In the genomic region with DNA sequence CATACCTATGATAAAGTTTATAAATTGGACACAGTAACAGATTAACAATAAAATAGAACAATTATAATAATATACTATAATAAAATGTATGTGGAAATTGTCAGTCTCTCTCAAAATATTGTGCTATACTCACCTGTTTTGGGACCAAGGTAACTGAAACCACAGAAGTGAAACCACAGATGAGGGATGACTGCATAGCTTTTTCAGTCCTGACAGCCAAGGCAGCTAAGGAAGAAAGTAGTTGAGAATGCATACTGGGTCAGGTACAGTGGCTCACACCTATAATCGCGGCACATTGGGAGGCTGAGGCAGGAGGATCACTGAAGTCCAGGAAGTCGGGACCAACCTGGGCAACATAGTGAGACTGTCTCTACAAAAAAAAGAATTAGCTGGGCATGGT, we compare ENCODE assay signal across 16 cellular contexts. TPM values are rescaled to one million over a fixed set of nuclear protein-coding genes. Genes with fewer than 3 reads are reported as not detected.
A peak's percentile ranks its signal among the peaks of the same experiment; 100 is the strongest.
DNase-seq lines count a peak whose midpoint lies in the region; ATAC-seq, FAIRE-seq and TF ChIP-seq lines count a peak whose summit lies in the region.
"Had no signal": no experiment of that assay in that cellular context is flagged by ENCODE, and none has a peak within 500 bp of the region (broad histone marks: within the 10 kb centered on the region; RNA-seq: fewer than 3 reads in every experiment).

No MANE protein-coding gene starts in this region.

- POLR2A ChIA-PET in GM12878 (lab: Charles Lee): interaction anchor here (0.6 kb wide), 1 partner anchor 86 kb away, joined by 3 read pairs; no protein-coding TSS in a partner anchor

- SMC1A ChIA-PET in GM12878 (lab: Charles Lee; ENCODE audit: uncharacterized antibody, unreplicated experiment): interaction anchor here (1.2 to 1.8 kb wide), 2 partner anchors 34 to 53 kb away, joined by 3 to 5 read pairs; no protein-coding TSS in a partner anchor

- no peaks in the 10 kb centered on the region for H3K9me3 ChIP-seq in GM12878 (replicated peaks; ENCODE audit: control insufficient read depth, insufficient read depth, low read length)
- no peaks in the 10 kb centered on the region for H3K9me3 ChIP-seq in Karpas-422 (ENCODE audit: low read length)
- no peaks in the 10 kb centered on the region for H3K9me3 ChIP-seq in heart right ventricle
- H3K9me3 ChIP-seq: SJSA1 had no signal

- 96% methylated on average over 3 of the region's 3 CpGs for WGBS in GM12878 (ENCODE audit: insufficient coverage, insufficient replicate concordance, low lambda C conversion rate, missing lambda C conversion rate)
- 95 to 97% methylated on average over 3 of the region's 3 CpGs for WGBS in heart right ventricle, 2 donors

- in situ Hi-C loops in GM12878 (cut with MboI): no loop called here

- H3K4me1 ChIP-seq in GM12878 (ENCODE audit: control insufficient read depth, insufficient read depth, low read length) (peaks cover 9% of the 10 kb centered on the region), Karpas-422 (ENCODE audit: low read length) (no peaks in the 10 kb centered on the region), heart right ventricle (no peaks in the 10 kb centered on the region)
- H3K4me1 ChIP-seq: SJSA1 had no signal

- peak; percentile 87 to 88 for ATAC-seq in activated CD4-positive, CD25-positive, alpha-beta regulatory T cell treated with anti-CD3 and anti-CD28 coated beads, Interleukin-2, amount 50 U/mL, for 24 hours
- ATAC-seq in GM21528 (IDR thresholded peaks at IDR 0.05; ENCODE audit: low FRiP score, unreplicated experiment) (peak; percentile 72), HG03159 (IDR thresholded peaks at IDR 0.05; ENCODE audit: unreplicated experiment) (peak; percentile 81), GM12878 (peak; percentile 80), heart right ventricle (no peak)
- ATAC-seq: K562 had no signal

- FAIRE-seq in GM12878 (lab: Jason Lieb, UNC): peak; percentile 78
- FAIRE-seq: bronchial epithelial cell, G401.6, K562 had no signal

- no peaks in the 10 kb centered on the region for H3K9me2 ChIP-seq in Karpas-422 (replicated peaks; ENCODE audit: insufficient read depth, low read length)

- RAD21 ChIA-PET in GM12878 (lab: Charles Lee; ENCODE audit: unreplicated experiment): no interaction called here

- H3K4me2 ChIP-seq in GM12878 (ENCODE audit: control insufficient read depth, insufficient read depth) (no peak overlapping the region), Karpas-422 (ENCODE audit: low read depth, low read length, poor library complexity, severe bottlenecking) (no peak overlapping the region)

- TF ChIP-seq EP300 in GM12878 (IDR thresholded peaks at IDR 0.05; ENCODE audit: borderline replicate concordance in 1 of 2, control insufficient read depth in 1 of 2, low read depth in 2 of 2, low read length in 2 of 2): no peak

- CTCF ChIA-PET in GM12878 (lab: Yijun Ruan, JAX): interaction anchor here (0.6 kb wide), 1 partner anchor 170 kb away, joined by 3 read pairs; no protein-coding TSS in a partner anchor

- H3K27ac ChIP-seq in GM12878 (ENCODE audit: control insufficient read depth, insufficient read depth) (no peak overlapping the region), Karpas-422 (ENCODE audit: low read length) (no peak overlapping the region), heart right ventricle (no peak overlapping the region)
- H3K27ac ChIP-seq: GM23248, SJSA1 had no signal

- TF ChIP-seq CTCF in GM12878 (IDR thresholded peaks at IDR 0.05 in 2 of 3, conservative IDR thresholded peaks at IDR 0.05 in 1 of 3; ENCODE audit: control insufficient read depth in 2 of 3, extremely low read depth in 1 of 3, insufficient read depth in 1 of 3, low read depth in 3 of 3, low read length in 3 of 3) (no peak), heart right ventricle (IDR thresholded peaks at IDR 0.05) (no peak)

- intact Hi-C loops in GM12878 (cut with micrococcal nuclease; ENCODE audit: unreplicated experiment): no loop called here
- intact Hi-C loops in heart right ventricle (cut with DNase I): no loop called here

- BruUV-seq in GM12878 (replicated peaks; lab: Mats Ljungman, UMichigan): no TSS peak

- no peaks in the 10 kb centered on the region for H4K20me1 ChIP-seq in GM12878 (ENCODE audit: control insufficient read depth, insufficient read depth)
- H4K20me1 ChIP-seq in Karpas-422 (ENCODE audit: insufficient read depth, low read depth, low read length): no peaks in the 10 kb centered on the region

- H3K79me2 ChIP-seq in GM12878 (ENCODE audit: control insufficient read depth, insufficient read depth, low read length): peaks cover 2% of the 10 kb centered on the region
- H3K79me2 ChIP-seq in Karpas-422 (ENCODE audit: low read length): peaks cover 12% of the 10 kb centered on the region

- H3K9ac ChIP-seq in GM12878 (ENCODE audit: control insufficient read depth, insufficient read depth, low read length) (no peak overlapping the region), Karpas-422 (ENCODE audit: low read length) (no peak overlapping the region)
- H3K9ac ChIP-seq: GM23248 had no signal

- H3K4me3 ChIP-seq in GM12878: no peak overlapping the region
- no peak overlapping the region for H3K4me3 ChIP-seq in Karpas-422 (ENCODE audit: low read length)
- no peak overlapping the region for H3K4me3 ChIP-seq in heart right ventricle
- H3K4me3 ChIP-seq: GM23248, K562, SJSA1 had no signal

- H2AFZ ChIP-seq in GM12878 (ENCODE audit: control insufficient read depth, low read depth, low read length): no peak overlapping the region
- no peak overlapping the region for H2AFZ ChIP-seq in Karpas-422 (ENCODE audit: low read length)
- H2AFZ ChIP-seq: GM23248 had no signal

- peak; percentile 15; the same call in 1 of the 2 replicates for TF ChIP-seq POLR2A in GM12878 (IDR thresholded peaks at IDR 0.05; ENCODE audit: low read depth, low read length)

- H3K36me3 ChIP-seq in GM12878 (ENCODE audit: control insufficient read depth in 2 of 2, insufficient read depth in 2 of 2, low read length in 1 of 2) (peaks cover 8 to 27% of the 10 kb centered on the region in 2 experiments), Karpas-422 (ENCODE audit: insufficient read depth, low read length) (peaks cover 36% of the 10 kb centered on the region), heart right ventricle (peaks cover 0 to 91% (median 39%) of the 10 kb centered on the region in 9 donors)

- no peak for DNase-seq in activated CD4-positive, CD25-positive, alpha-beta regulatory T cell treated with anti-CD3 and anti-CD28 coated beads, Interleukin-2, amount 50 U/mL, for 72 hours
- DNase-seq in GM12878 (ENCODE audit: low read depth, low spot score) (no peak), mucosa of gallbladder (ENCODE audit: low spot score) (no peak), Karpas-422 (no peak), heart right ventricle (no peak)
- DNase-seq: GM23248; kidney glomerular epithelial cell; NCI-H2171; stimulated activated CD4-positive, alpha-beta T cell treated with anti-CD3 and anti-CD28 coated beads, Interleukin-2, amount 100 ng/mL, for 48 hours had no signal

- no peaks in the 10 kb centered on the region for H3K27me3 ChIP-seq in GM12878 (replicated peaks in 1 of 2; ENCODE audit: control insufficient read depth in 2 of 2, insufficient read depth in 2 of 2, low read length in 1 of 2)
- H3K27me3 ChIP-seq in Karpas-422 (ENCODE audit: low read length): no peaks in the 10 kb centered on the region
- no peaks in the 10 kb centered on the region for H3K27me3 ChIP-seq in heart right ventricle
- H3K27me3 ChIP-seq: SJSA1 had no signal

- no peak for TF ChIP-seq RAD21 in GM12878 (IDR thresholded peaks at IDR 0.05; ENCODE audit: insufficient read depth, low read depth, low read length)

RNA-seq across cellular contexts. Expression of gene SRP19, which starts 8.9 kb away (rescaled TPM):
- 33.3 and 45.4 TPM in 2 replicates for total RNA-seq in GM12878 (2013; cell fraction: nucleolus; rRNA removed)
- total RNA-seq in GM12878 (2014; rRNA removed) (48.6 and 61.4 TPM in 2 replicates), GM12878 (2014; rRNA removed; fragmentation: Illumina TruSeq; extraction: Trizol) (137 and 155 TPM in 2 replicates), GM12878 (2021) (43.4 TPM in 2 replicates), mucosa of gallbladder (31.8 TPM), heart right ventricle (10 to 100 TPM; 19.4 to 33.9 (median 26.6) TPM)
- 27.5 TPM for polyA plus RNA-seq in GM12878 (2011; ENCODE audit: low read depth)
- polyA plus RNA-seq in GM12878 (2011; rRNA removed) (72.9 and 104 TPM in 2 replicates), GM12878 (2014; fragmentation: Illumina TruSeq; extraction: Trizol) (157 and 200 TPM in 2 replicates), GM12878 (2014; fragmentation: Nextera tagmentation; extraction: Ambion mirVana) (100 to 1,000 TPM; 301 to 379 TPM), GM12878 (2014; rRNA removed) (68.0 and 76.2 TPM in 2 replicates), GM12878 (2016; fragmentation: Nextera tagmentation; extraction: Ambion mirVana) (100 to 1,000 TPM; 203 to 215 TPM), heart right ventricle (10 to 100 TPM; 66.5 to 80.1 TPM)
- polyA plus RNA-seq in GM12878 (2011; cell fraction: cytosol; rRNA removed): 16.4 and 19.4 TPM in 2 replicates
- polyA plus RNA-seq in GM12878 (2011; cell fraction: nucleus; rRNA removed): 22.6 and 29.7 TPM in 2 replicates
- 50.7 and 87.7 TPM in 2 replicates for polyA plus RNA-seq in GM12878 (2012)
- polyA minus RNA-seq in GM12878 (2011; rRNA and poly(A)+ RNA removed): 6.5 and 13.8 TPM in 2 replicates
- polyA minus RNA-seq in GM12878 (2011; cell fraction: cytosol; rRNA and poly(A)+ RNA removed): 4.0 and 12.9 TPM in 2 replicates
- polyA minus RNA-seq in GM12878 (2011; cell fraction: nucleus; rRNA and poly(A)+ RNA removed): 6.9 and 14.8 TPM in 2 replicates
- total RNA-seq in Karpas-422 (2014; rRNA removed; shearing (Covaris generic); ENCODE audit: low replicate concordance): 61.9 and 72.7 TPM in 2 replicates

RNA-seq across cellular contexts. Expression of gene REEP5, which starts 52.1 kb away (rescaled TPM):
- 20.2 and 25.9 TPM in 2 replicates for total RNA-seq in GM12878 (2013; cell fraction: nucleolus; rRNA removed)
- 54.8 and 61.3 TPM in 2 replicates for total RNA-seq in GM12878 (2014; rRNA removed)
- total RNA-seq in GM12878 (2014; rRNA removed; fragmentation: Illumina TruSeq; extraction: Trizol): 28.6 and 30.5 TPM in 2 replicates
- 56.2 and 61.2 TPM in 2 replicates for total RNA-seq in GM12878 (2021)
- polyA plus RNA-seq in GM12878 (2011; ENCODE audit: low read depth): 14.3 TPM
- polyA plus RNA-seq in GM12878 (2011; rRNA removed): 104 and 131 TPM in 2 replicates
- polyA plus RNA-seq in GM12878 (2011; cell fraction: cytosol; rRNA removed): 79.5 and 146 TPM in 2 replicates
- 55.7 and 70.0 TPM in 2 replicates for polyA plus RNA-seq in GM12878 (2011; cell fraction: nucleus; rRNA removed)
- polyA plus RNA-seq in GM12878 (2012): 39.0 and 40.3 TPM in 2 replicates
- 46.9 and 50.1 TPM in 2 replicates for polyA plus RNA-seq in GM12878 (2014; fragmentation: Illumina TruSeq; extraction: Trizol)
- polyA plus RNA-seq in GM12878 (2014; fragmentation: Nextera tagmentation; extraction: Ambion mirVana): 100 to 1,000 TPM; 196 to 211 TPM
- 95.3 and 96.8 TPM in 2 replicates for polyA plus RNA-seq in GM12878 (2014; rRNA removed)
- polyA plus RNA-seq in GM12878 (2016; fragmentation: Nextera tagmentation; extraction: Ambion mirVana): 100 to 1,000 TPM; 188 to 204 TPM
- 114 and 115 TPM in 2 replicates for polyA minus RNA-seq in GM12878 (2011; rRNA and poly(A)+ RNA removed)
- 38.6 and 40.8 TPM in 2 replicates for polyA minus RNA-seq in GM12878 (2011; cell fraction: cytosol; rRNA and poly(A)+ RNA removed)
- polyA minus RNA-seq in GM12878 (2011; cell fraction: nucleus; rRNA and poly(A)+ RNA removed): 29.9 and 53.7 TPM in 2 replicates
- total RNA-seq in mucosa of gallbladder: 104 TPM
- 127 and 197 TPM in 2 replicates for total RNA-seq in Karpas-422 (2014; rRNA removed; shearing (Covaris generic); ENCODE audit: low replicate concordance)
- 100 to 1,000 TPM; 118 to 169 (median 134) TPM for total RNA-seq in heart right ventricle
- 10 to 100 TPM; 90.2 to 96.9 TPM for polyA plus RNA-seq in heart right ventricle

Comparison
In these comparisons a context has a peak if more than half of its experiments do, and no peak if none do; other contexts are left out.
1. ATAC-seq: peak in activated CD4-positive, CD25-positive, alpha-beta regulatory T cell treated with anti-CD3 and anti-CD28 coated beads, Interleukin-2, amount 50 U/mL, for 24 hours (2 of 2), GM21528 (single experiment), HG03159 (single experiment) and GM12878 (single experiment); none in heart right ventricle (0 of 8).